1 cellular context compared by ENCODE assay signal in the genomic region with DNA sequence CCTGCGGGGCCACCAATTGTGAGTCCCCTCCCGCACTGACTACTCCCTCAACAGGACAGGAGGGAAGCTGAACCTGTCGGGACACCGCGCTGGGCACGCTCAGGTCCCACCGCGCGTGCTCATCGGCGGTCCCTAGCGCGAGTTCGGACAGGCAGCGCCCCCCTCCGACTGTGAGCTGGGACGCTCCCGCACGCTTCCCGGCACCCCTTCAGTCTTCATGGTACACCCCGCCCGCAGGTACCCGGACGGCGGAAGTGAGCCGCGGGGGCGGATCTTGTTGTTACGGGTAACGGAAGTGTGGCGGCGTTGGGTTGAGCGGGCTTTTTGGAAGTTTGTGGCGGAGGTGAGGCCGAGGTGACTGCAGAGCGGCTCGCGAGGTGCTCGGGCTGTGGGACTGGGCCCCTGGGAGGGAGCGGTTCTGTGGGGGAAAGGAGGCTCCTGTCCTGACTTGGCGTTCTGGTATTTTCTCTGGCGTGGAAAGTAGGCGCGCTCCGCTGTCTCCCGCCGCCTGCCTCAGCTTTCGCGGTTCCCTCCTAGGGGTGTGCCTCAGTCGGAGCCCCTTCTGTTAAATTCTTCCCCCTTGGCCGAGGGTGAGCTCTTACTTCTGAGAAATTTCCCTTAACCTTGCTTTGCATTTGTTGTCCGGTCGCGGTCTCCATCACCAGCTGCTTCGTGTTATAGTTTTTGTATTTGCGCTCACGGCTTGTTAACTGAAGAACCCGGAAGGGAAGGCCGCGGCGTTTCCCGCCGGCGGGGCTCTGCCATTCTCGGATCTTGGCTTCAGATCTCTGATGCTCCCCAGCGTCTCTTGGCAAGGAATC.
TF ChIP-seq lines count a peak whose summit lies in the region.

A gene (plus strand): TSS at position 289 of the 821 bp plus-strand sequence. CDS start 3,669 bp downstream, outside the sequence.

TF ChIP-seq in HepG2, 621 proteins besides CTCF, POLR2A, EP300 and RAD21 (continued from another document and continues in another):
- no peak for TF ChIP-seq NAIF1 (CRISPR knock-in tag; IDR thresholded peaks at IDR 0.05; ENCODE audit: borderline replicate concordance)
- TF ChIP-seq CBX5 (CRISPR knock-in tag; IDR thresholded peaks at IDR 0.05; ENCODE audit: borderline replicate concordance): peak; percentile 65; the same call in 1 of the 2 replicates
- TF ChIP-seq, protein P1, sequence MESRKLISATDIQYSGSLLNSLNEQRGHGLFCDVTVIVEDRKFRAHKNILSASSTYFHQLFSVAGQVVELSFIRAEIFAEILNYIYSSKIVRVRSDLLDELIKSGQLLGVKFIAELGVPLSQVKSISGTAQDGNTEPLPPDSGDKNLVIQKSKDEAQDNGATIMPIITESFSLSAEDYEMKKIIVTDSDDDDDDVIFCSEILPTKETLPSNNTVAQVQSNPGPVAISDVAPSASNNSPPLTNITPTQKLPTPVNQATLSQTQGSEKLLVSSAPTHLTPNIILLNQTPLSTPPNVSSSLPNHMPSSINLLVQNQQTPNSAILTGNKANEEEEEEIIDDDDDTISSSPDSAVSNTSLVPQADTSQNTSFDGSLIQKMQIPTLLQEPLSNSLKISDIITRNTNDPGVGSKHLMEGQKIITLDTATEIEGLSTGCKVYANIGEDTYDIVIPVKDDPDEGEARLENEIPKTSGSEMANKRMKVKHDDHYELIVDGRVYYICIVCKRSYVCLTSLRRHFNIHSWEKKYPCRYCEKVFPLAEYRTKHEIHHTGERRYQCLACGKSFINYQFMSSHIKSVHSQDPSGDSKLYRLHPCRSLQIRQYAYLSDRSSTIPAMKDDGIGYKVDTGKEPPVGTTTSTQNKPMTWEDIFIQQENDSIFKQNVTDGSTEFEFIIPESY (CRISPR knock-in tag; IDR thresholded peaks at IDR 0.05): peak; percentile 34; the same call in 1 of the 2 replicates
- no peak; the same call in 1 of the 2 replicates for TF ChIP-seq SOX5 (CRISPR knock-in tag; IDR thresholded peaks at IDR 0.05; ENCODE audit: borderline replicate concordance)
- no peak for TF ChIP-seq KAT2B (IDR thresholded peaks at IDR 0.05; ENCODE audit: borderline replicate concordance, low read depth, low read length)
- no peak for TF ChIP-seq HNRNPH1 (optimal IDR thresholded peaks at IDR 0.05; ENCODE audit: low read depth, low read length)
- TF ChIP-seq ZNF572 (CRISPR knock-in tag; IDR thresholded peaks at IDR 0.05): no peak
- peak; percentile 61 for TF ChIP-seq PHF5A (CRISPR knock-in tag; IDR thresholded peaks at IDR 0.05; ENCODE audit: low read depth, unreplicated experiment)
- TF ChIP-seq STAG1 (CRISPR knock-in tag; IDR thresholded peaks at IDR 0.05): peak; percentile 77
- peak; percentile 48; the same call in 1 of the 2 replicates for TF ChIP-seq ZNF143 (CRISPR knock-in tag; IDR thresholded peaks at IDR 0.05)
- no peak for TF ChIP-seq SKI (IDR thresholded peaks at IDR 0.05; ENCODE audit: partially characterized antibody)
- 0 out of 2 replicates have a peak, but pooled peaks have one; percentile 45 for TF ChIP-seq KLF15 (CRISPR knock-in tag; IDR thresholded peaks at IDR 0.05; ENCODE audit: borderline replicate concordance)
- TF ChIP-seq SIN3B (IDR thresholded peaks at IDR 0.05; ENCODE audit: low read length): peak; percentile 98
- TF ChIP-seq GATAD2A (CRISPR knock-in tag; IDR thresholded peaks at IDR 0.05): peak; percentile 64; the same call in 1 of the 2 replicates
- peak; percentile 50; the same call in 1 of the 2 replicates for TF ChIP-seq ATF7-NPFF (CRISPR knock-in tag; IDR thresholded peaks at IDR 0.05; ENCODE audit: low read depth)
- no peak for TF ChIP-seq SIX1 (CRISPR knock-in tag; IDR thresholded peaks at IDR 0.05; ENCODE audit: borderline replicate concordance)
- peak; percentile 99 for TF ChIP-seq SIN3A (IDR thresholded peaks at IDR 0.05; ENCODE audit: borderline replicate concordance, low read depth, low read length)
- TF ChIP-seq, protein P2, sequence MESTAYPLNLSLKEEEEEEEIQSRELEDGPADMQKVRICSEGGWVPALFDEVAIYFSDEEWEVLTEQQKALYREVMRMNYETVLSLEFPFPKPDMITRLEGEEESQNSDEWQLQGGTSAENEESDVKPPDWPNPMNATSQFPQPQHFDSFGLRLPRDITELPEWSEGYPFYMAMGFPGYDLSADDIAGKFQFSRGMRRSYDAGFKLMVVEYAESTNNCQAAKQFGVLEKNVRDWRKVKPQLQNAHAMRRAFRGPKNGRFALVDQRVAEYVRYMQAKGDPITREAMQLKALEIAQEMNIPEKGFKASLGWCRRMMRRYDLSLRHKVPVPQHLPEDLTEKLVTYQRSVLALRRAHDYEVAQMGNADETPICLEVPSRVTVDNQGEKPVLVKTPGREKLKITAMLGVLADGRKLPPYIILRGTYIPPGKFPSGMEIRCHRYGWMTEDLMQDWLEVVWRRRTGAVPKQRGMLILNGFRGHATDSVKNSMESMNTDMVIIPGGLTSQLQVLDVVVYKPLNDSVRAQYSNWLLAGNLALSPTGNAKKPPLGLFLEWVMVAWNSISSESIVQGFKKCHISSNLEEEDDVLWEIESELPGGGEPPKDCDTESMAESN (CRISPR knock-in tag; conservative IDR thresholded peaks at IDR 0.05): peak; percentile 84
- no peak for TF ChIP-seq ZNF598 (CRISPR knock-in tag; IDR thresholded peaks at IDR 0.05; ENCODE audit: borderline replicate concordance)
- TF ChIP-seq MIER2 (CRISPR knock-in tag; IDR thresholded peaks at IDR 0.05): no peak
- TF ChIP-seq, protein P3, sequence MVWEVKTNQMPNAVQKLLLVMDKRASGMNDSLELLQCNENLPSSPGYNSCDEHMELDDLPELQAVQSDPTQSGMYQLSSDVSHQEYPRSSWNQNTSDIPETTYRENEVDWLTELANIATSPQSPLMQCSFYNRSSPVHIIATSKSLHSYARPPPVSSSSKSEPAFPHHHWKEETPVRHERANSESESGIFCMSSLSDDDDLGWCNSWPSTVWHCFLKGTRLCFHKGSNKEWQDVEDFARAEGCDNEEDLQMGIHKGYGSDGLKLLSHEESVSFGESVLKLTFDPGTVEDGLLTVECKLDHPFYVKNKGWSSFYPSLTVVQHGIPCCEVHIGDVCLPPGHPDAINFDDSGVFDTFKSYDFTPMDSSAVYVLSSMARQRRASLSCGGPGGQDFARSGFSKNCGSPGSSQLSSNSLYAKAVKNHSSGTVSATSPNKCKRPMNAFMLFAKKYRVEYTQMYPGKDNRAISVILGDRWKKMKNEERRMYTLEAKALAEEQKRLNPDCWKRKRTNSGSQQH (CRISPR knock-in tag; IDR thresholded peaks at IDR 0.05; ENCODE audit: low read depth): peak; percentile 98
- TF ChIP-seq, protein P4, sequence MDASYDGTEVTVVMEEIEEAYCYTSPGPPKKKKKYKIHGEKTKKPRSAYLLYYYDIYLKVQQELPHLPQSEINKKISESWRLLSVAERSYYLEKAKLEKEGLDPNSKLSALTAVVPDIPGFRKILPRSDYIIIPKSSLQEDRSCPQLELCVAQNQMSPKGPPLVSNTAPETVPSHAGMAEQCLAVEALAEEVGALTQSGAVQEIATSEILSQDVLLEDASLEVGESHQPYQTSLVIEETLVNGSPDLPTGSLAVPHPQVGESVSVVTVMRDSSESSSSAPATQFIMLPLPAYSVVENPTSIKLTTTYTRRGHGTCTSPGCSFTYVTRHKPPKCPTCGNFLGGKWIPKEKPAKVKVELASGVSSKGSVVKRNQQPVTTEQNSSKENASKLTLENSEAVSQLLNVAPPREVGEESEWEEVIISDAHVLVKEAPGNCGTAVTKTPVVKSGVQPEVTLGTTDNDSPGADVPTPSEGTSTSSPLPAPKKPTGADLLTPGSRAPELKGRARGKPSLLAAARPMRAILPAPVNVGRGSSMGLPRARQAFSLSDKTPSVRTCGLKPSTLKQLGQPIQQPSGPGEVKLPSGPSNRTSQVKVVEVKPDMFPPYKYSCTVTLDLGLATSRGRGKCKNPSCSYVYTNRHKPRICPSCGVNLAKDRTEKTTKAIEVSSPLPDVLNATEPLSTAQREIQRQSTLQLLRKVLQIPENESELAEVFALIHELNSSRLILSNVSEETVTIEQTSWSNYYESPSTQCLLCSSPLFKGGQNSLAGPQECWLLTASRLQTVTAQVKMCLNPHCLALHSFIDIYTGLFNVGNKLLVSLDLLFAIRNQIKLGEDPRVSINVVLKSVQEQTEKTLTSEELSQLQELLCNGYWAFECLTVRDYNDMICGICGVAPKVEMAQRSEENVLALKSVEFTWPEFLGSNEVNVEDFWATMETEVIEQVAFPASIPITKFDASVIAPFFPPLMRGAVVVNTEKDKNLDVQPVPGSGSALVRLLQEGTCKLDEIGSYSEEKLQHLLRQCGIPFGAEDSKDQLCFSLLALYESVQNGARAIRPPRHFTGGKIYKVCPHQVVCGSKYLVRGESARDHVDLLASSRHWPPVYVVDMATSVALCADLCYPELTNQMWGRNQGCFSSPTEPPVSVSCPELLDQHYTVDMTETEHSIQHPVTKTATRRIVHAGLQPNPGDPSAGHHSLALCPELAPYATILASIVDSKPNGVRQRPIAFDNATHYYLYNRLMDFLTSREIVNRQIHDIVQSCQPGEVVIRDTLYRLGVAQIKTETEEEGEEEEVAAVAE (CRISPR knock-in tag; IDR thresholded peaks at IDR 0.05; ENCODE audit: borderline replicate concordance): 0 out of 2 replicates have a peak, but pooled peaks have one; percentile 21
- TF ChIP-seq, protein P5, sequence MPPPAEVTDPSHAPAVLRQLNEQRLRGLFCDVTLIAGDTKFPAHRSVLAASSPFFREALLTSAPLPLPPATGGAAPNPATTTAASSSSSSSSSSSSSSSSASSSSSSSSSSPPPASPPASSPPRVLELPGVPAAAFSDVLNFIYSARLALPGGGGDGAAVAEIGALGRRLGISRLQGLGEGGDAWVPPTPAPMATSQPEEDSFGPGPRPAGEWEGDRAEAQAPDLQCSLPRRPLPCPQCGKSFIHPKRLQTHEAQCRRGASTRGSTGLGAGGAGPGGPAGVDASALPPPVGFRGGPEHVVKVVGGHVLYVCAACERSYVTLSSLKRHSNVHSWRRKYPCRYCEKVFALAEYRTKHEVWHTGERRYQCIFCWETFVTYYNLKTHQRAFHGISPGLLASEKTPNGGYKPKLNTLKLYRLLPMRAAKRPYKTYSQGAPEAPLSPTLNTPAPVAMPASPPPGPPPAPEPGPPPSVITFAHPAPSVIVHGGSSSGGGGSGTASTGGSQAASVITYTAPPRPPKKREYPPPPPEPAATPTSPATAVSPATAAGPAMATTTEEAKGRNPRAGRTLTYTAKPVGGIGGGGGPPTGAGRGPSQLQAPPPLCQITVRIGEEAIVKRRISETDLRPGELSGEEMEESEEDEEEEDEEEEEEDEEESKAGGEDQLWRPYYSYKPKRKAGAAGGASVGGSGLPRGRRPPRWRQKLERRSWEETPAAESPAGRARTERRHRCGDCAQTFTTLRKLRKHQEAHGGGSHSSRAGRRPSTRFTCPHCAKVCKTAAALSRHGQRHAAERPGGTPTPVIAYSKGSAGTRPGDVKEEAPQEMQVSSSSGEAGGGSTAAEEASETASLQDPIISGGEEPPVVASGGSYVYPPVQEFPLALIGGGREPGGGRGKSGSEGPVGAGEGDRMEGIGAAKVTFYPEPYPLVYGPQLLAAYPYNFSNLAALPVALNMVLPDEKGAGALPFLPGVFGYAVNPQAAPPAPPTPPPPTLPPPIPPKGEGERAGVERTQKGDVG (CRISPR knock-in tag; IDR thresholded peaks at IDR 0.05; ENCODE audit: borderline replicate concordance): no peak; the same call in 1 of the 2 replicates
- no peak for TF ChIP-seq ZNF773 (CRISPR knock-in tag; IDR thresholded peaks at IDR 0.05; ENCODE audit: borderline replicate concordance)
- TF ChIP-seq NR2C2 (CRISPR knock-in tag; IDR thresholded peaks at IDR 0.05; ENCODE audit: borderline replicate concordance): peak; percentile 50
- TF ChIP-seq, protein P6, sequence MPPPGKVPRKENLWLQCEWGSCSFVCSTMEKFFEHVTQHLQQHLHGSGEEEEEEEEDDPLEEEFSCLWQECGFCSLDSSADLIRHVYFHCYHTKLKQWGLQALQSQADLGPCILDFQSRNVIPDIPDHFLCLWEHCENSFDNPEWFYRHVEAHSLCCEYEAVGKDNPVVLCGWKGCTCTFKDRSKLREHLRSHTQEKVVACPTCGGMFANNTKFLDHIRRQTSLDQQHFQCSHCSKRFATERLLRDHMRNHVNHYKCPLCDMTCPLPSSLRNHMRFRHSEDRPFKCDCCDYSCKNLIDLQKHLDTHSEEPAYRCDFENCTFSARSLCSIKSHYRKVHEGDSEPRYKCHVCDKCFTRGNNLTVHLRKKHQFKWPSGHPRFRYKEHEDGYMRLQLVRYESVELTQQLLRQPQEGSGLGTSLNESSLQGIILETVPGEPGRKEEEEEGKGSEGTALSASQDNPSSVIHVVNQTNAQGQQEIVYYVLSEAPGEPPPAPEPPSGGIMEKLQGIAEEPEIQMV (CRISPR knock-in tag; IDR thresholded peaks at IDR 0.05; ENCODE audit: low read depth): peak; percentile 43; the same call in 1 of the 2 replicates
- peak; percentile 62 for TF ChIP-seq HOXA3 (CRISPR knock-in tag; IDR thresholded peaks at IDR 0.05)
- peak; percentile 88; the same call in 1 of the 2 replicates for TF ChIP-seq ZNF607 (CRISPR knock-in tag; IDR thresholded peaks at IDR 0.05; ENCODE audit: borderline replicate concordance)
- TF ChIP-seq, protein P7, sequence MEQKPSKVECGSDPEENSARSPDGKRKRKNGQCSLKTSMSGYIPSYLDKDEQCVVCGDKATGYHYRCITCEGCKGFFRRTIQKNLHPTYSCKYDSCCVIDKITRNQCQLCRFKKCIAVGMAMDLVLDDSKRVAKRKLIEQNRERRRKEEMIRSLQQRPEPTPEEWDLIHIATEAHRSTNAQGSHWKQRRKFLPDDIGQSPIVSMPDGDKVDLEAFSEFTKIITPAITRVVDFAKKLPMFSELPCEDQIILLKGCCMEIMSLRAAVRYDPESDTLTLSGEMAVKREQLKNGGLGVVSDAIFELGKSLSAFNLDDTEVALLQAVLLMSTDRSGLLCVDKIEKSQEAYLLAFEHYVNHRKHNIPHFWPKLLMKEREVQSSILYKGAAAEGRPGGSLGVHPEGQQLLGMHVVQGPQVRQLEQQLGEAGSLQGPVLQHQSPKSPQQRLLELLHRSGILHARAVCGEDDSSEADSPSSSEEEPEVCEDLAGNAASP (CRISPR knock-in tag; IDR thresholded peaks at IDR 0.05; ENCODE audit: borderline replicate concordance): 0 out of 2 replicates have a peak, but pooled peaks have one; percentile 24
- TF ChIP-seq, protein P8, sequence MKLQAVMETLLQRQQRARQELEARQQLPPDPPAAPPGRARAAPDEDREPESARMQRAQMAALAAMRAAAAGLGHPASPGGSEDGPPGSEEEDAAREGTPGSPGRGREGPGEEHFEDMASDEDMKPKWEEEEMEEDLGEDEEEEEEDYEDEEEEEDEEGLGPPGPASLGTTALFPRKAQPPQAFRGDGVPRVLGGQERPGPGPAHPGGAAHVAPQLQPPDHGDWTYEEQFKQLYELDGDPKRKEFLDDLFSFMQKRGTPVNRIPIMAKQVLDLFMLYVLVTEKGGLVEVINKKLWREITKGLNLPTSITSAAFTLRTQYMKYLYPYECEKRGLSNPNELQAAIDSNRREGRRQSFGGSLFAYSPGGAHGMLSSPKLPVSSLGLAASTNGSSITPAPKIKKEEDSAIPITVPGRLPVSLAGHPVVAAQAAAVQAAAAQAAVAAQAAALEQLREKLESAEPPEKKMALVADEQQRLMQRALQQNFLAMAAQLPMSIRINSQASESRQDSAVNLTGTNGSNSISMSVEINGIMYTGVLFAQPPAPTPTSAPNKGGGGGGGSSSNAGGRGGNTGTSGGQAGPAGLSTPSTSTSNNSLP (IDR thresholded peaks at IDR 0.05; ENCODE audit: low read depth, low read length): no peak
- TF ChIP-seq MTF2 (CRISPR knock-in tag; IDR thresholded peaks at IDR 0.05; ENCODE audit: borderline replicate concordance): peak; percentile 81; the same call in 1 of the 2 replicates
